In genomic region chr1:158124999-158125398, GRCh38 we compare ENCODE assay signal across 8 cellular contexts. TPM values are rescaled to one million over a fixed set of nuclear protein-coding genes. Genes with fewer than 3 reads are reported as not detected.
DNase-seq lines count a peak whose midpoint lies in the region; ATAC-seq and TF ChIP-seq lines count a peak whose summit lies in the region.

No MANE protein-coding gene starts in this region.

- peaks cover 0 to 2% (median 0%) of the 10 kb centered on the region in 4 donors for H3K4me1 ChIP-seq in liver (ENCODE audit: control insufficient read depth in 4 of 4, insufficient read depth in 4 of 4, low read length in 3 of 4)

- H3K9ac ChIP-seq in liver (ENCODE audit: low read depth in 1 of 2, low read length in 2 of 2): no peak overlapping the region

- H3K36me3 ChIP-seq in liver (ENCODE audit: control insufficient read depth in 4 of 4, insufficient read depth in 3 of 4, low read depth in 1 of 4, low read length in 3 of 4): no peaks in the 10 kb centered on the region

- peak; percentile 97 for TF ChIP-seq RAD21 in liver (IDR thresholded peaks at IDR 0.05)

- H3K27me3 ChIP-seq in liver (ENCODE audit: control insufficient read depth in 4 of 4, insufficient read depth in 4 of 4, low read length in 3 of 4): peaks cover 0 to 11% (median 2%) of the 10 kb centered on the region in 4 donors

- H3K27ac ChIP-seq in coronary artery (no peak overlapping the region), liver (ENCODE audit: low read depth in 1 of 2, low read length in 2 of 2) (no peak overlapping the region)

- H3K4me3 ChIP-seq in coronary artery: no peak overlapping the region
- no peak overlapping the region for H3K4me3 ChIP-seq in liver (ENCODE audit: low read depth in 1 of 3, low read length in 3 of 3)

- DNase-seq in AG08396 (ENCODE audit: low spot score) (peak; percentile 87), NCI-H524 treated with DMSO at 0.1 percent for 48 hours (lab: John Stamatoyannopoulos, UW) (peak; percentile 36), coronary artery (ENCODE audit: low spot score) (peak; percentile 89)
- peak; percentile 78 for DNase-seq in activated CD4-positive, alpha-beta T cell treated with anti-CD3 and anti-CD28 coated beads for 48 hours
- DNase-seq in stimulated activated CD8-positive, alpha-beta memory T cell treated with anti-CD3 and anti-CD28 coated beads, Interleukin-12 subunit alpha, Interleukin-12 subunit beta, amount 100 ng/mL, for 1 hour (ENCODE audit: low read depth): peak; percentile 56

- WGBS in liver: 21% methylated on average over 4 of the region's 4 CpGs

- TF ChIP-seq CTCF in coronary artery (IDR thresholded peaks at IDR 0.05) (peak; percentile 85), liver (IDR thresholded peaks at IDR 0.05; ENCODE audit: low read depth, low read length, missing input control) (peak; percentile 99)

- ATAC-seq in GM18870 (IDR thresholded peaks at IDR 0.05; ENCODE audit: unreplicated experiment) (peak; percentile 73), HG03378 (IDR thresholded peaks at IDR 0.05; ENCODE audit: unreplicated experiment) (peak; percentile 80)

- no peaks in the 10 kb centered on the region for H3K9me3 ChIP-seq in liver (ENCODE audit: control insufficient read depth in 4 of 4, low read length in 3 of 4)

TF ChIP-seq in liver, 16 proteins besides CTCF, POLR2A, EP300 and RAD21:
- TF ChIP-seq EGR1 (IDR thresholded peaks at IDR 0.05; ENCODE audit: low read depth in 2 of 2) (no peak), YY1 (IDR thresholded peaks at IDR 0.05) (no peak), TAF1 (conservative IDR thresholded peaks at IDR 0.05) (no peak), NR2F2 (IDR thresholded peaks at IDR 0.05) (no peak), SP1 (IDR thresholded peaks at IDR 0.05) (no peak), HNF4A (conservative IDR thresholded peaks at IDR 0.05) (no peak), FOXA1 (IDR thresholded peaks at IDR 0.05) (no peak), FOXA2 (IDR thresholded peaks at IDR 0.05) (no peak), RXRA (IDR thresholded peaks at IDR 0.05) (no peak), REST (IDR thresholded peaks at IDR 0.05) (no peak), HNF4G (IDR thresholded peaks at IDR 0.05) (no peak)
- TF ChIP-seq, protein P1, sequence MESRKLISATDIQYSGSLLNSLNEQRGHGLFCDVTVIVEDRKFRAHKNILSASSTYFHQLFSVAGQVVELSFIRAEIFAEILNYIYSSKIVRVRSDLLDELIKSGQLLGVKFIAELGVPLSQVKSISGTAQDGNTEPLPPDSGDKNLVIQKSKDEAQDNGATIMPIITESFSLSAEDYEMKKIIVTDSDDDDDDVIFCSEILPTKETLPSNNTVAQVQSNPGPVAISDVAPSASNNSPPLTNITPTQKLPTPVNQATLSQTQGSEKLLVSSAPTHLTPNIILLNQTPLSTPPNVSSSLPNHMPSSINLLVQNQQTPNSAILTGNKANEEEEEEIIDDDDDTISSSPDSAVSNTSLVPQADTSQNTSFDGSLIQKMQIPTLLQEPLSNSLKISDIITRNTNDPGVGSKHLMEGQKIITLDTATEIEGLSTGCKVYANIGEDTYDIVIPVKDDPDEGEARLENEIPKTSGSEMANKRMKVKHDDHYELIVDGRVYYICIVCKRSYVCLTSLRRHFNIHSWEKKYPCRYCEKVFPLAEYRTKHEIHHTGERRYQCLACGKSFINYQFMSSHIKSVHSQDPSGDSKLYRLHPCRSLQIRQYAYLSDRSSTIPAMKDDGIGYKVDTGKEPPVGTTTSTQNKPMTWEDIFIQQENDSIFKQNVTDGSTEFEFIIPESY (IDR thresholded peaks at IDR 0.05): no peak
- TF ChIP-seq, protein P2, sequence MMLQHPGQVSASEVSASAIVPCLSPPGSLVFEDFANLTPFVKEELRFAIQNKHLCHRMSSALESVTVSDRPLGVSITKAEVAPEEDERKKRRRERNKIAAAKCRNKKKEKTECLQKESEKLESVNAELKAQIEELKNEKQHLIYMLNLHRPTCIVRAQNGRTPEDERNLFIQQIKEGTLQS (IDR thresholded peaks at IDR 0.05): no peak
- TF ChIP-seq, protein P3, sequence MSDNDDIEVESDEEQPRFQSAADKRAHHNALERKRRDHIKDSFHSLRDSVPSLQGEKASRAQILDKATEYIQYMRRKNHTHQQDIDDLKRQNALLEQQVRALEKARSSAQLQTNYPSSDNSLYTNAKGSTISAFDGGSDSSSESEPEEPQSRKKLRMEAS (IDR thresholded peaks at IDR 0.05): no peak

RNA-seq across cellular contexts. Expression of gene CD1D, which starts 55.7 kb away (rescaled TPM):
- 1 to 10 TPM; 1.1 to 8.4 TPM for total RNA-seq in liver
- 1 to 10 TPM; 1.7 to 6.3 TPM for polyA plus RNA-seq in liver

Comparison
In these comparisons a context has a peak if more than half of its experiments do, and no peak if none do; other contexts are left out.
1. DNase-seq: peak in every context shown above with its lines; median percentile 89 in coronary artery; 87 in AG08396; 78 in activated CD4-positive, alpha-beta T cell treated with anti-CD3 and anti-CD28 coated beads for 48 hours; 56 in stimulated activated CD8-positive, alpha-beta memory T cell treated with anti-CD3 and anti-CD28 coated beads, Interleukin-12 subunit alpha, Interleukin-12 subunit beta, amount 100 ng/mL, for 1 hour; 36 in NCI-H524 treated with DMSO at 0.1 percent for 48 hours.